In the genomic region with DNA sequence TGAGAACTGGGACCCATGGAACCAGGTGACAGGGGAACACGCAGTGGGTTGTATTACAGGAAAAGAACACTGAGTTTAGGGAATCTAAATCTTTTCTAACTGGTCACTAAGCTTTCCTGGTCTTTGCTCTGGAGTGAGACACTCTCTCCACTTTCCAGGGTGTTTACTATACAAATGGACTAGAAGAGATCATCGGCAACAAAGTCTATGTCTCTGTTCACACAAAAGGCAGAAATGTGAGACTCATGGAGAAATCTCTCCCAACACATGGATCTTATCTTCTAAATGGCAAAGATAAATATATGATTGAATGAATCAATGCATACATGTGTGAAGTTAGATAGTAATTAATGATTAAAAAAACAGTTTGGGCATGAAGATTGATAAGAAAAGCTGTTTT, we compare ENCODE assay signal across 1 cellular context.
TF ChIP-seq lines count a peak whose summit lies in the region.

No MANE protein-coding gene starts in this region.

TF ChIP-seq in HepG2, 621 proteins besides CTCF, POLR2A, EP300 and RAD21 (continued from another document):
- TF ChIP-seq, protein P1, sequence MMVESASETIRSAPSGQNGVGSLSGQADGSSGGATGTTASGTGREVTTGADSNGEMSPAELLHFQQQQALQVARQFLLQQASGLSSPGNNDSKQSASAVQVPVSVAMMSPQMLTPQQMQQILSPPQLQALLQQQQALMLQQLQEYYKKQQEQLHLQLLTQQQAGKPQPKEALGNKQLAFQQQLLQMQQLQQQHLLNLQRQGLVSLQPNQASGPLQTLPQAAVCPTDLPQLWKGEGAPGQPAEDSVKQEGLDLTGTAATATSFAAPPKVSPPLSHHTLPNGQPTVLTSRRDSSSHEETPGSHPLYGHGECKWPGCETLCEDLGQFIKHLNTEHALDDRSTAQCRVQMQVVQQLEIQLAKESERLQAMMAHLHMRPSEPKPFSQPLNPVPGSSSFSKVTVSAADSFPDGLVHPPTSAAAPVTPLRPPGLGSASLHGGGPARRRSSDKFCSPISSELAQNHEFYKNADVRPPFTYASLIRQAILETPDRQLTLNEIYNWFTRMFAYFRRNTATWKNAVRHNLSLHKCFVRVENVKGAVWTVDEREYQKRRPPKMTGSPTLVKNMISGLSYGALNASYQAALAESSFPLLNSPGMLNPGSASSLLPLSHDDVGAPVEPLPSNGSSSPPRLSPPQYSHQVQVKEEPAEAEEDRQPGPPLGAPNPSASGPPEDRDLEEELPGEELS (CRISPR knock-in tag; IDR thresholded peaks at IDR 0.05) = peak; percentile 23; the same call in 1 of the 2 replicates
- 0 out of 2 replicates have a peak, but pooled peaks have one; percentile 23 for TF ChIP-seq SOX5 (CRISPR knock-in tag; IDR thresholded peaks at IDR 0.05; ENCODE audit: borderline replicate concordance)
- TF ChIP-seq, protein P2, sequence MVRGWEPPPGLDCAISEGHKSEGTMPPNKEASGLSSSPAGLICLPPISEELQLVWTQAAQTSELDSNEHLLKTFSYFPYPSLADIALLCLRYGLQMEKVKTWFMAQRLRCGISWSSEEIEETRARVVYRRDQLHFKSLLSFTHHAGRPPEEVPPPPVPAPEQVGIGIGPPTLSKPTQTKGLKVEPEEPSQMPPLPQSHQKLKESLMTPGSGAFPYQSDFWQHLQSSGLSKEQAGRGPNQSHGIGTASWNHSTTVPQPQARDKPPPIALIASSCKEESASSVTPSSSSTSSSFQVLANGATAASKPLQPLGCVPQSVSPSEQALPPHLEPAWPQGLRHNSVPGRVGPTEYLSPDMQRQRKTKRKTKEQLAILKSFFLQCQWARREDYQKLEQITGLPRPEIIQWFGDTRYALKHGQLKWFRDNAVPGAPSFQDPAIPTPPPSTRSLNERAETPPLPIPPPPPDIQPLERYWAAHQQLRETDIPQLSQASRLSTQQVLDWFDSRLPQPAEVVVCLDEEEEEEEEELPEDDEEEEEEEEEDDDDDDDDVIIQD (CRISPR knock-in tag; IDR thresholded peaks at IDR 0.05; ENCODE audit: low read depth) = peak; percentile 55; the same call in 1 of the 2 replicates
